ENCODE assay signal across 16 cellular contexts in genomic region chrX:132120913-132121312, GRCh38. TPM values are rescaled to one million over a fixed set of nuclear protein-coding genes. Genes with fewer than 3 reads are reported as not detected.
A peak's percentile ranks its signal among the peaks of the same experiment; 100 is the strongest.
DNase-seq lines count a peak whose midpoint lies in the region; ATAC-seq, FAIRE-seq and TF ChIP-seq lines count a peak whose summit lies in the region.
"Had no signal": no experiment of that assay in that cellular context is flagged by ENCODE, and none has a peak within 500 bp of the region (broad histone marks: within the 10 kb centered on the region; RNA-seq: fewer than 3 reads in every experiment).

No MANE protein-coding gene starts in this region.

- H2BK12ac ChIP-seq in trophoblast cell (ENCODE audit: low read length): peak overlapping the region; percentile 65

- peak overlapping the region; percentile 52 for H2BK120ac ChIP-seq in trophoblast cell (ENCODE audit: insufficient read depth, low read length, poor library complexity)

- no peak overlapping the region for H3K23ac ChIP-seq in trophoblast cell (ENCODE audit: low read length)

- H3K4me1 ChIP-seq in breast epithelium (no peaks in the 10 kb centered on the region), trophoblast cell (ENCODE audit: control insufficient read depth in 1 of 2, insufficient read depth in 2 of 2, low read length in 2 of 2) (peaks cover 7 to 17% of the 10 kb centered on the region in 2 experiments), body of pancreas (no peaks in the 10 kb centered on the region)
- H3K4me1 ChIP-seq: BLaER1 treated with 17β-estradiol and CSF1 and Interleukin-3, amounts not matched to agents 10 nM and 100 nM had no signal

- H3K27me3 Mint-ChIP-seq in MCF 10A (ENCODE audit: insufficient read depth, unreplicated experiment): peaks cover 80% of the 10 kb centered on the region
- H3K27me3 Mint-ChIP-seq: CD4-positive, alpha-beta T cell had no signal

- TF ChIP-seq CTCF in breast epithelium (IDR thresholded peaks at IDR 0.05) (no peak), MCF 10A (IDR thresholded peaks at IDR 0.05; ENCODE audit: unreplicated experiment) (no peak), bronchial epithelial cell (IDR thresholded peaks at IDR 0.05; ENCODE audit: insufficient read depth, low read length, severe bottlenecking) (no peak), body of pancreas (IDR thresholded peaks at IDR 0.05) (no peak)

- H3K27ac Mint-ChIP-seq in MCF 10A (ENCODE audit: low read depth, unreplicated experiment): no peak overlapping the region
- H3K27ac Mint-ChIP-seq: CD4-positive, alpha-beta T cell had no signal

- peaks cover 6% of the 10 kb centered on the region for H3K79me1 ChIP-seq in trophoblast cell (ENCODE audit: low read length)

- H3K4ac ChIP-seq in trophoblast cell (ENCODE audit: low read depth, low read length): no peak overlapping the region

- H2AFZ ChIP-seq in trophoblast cell (ENCODE audit: insufficient read depth, low read length, poor library complexity): no peak overlapping the region

- H2AK5ac ChIP-seq in trophoblast cell (ENCODE audit: low read length): peak overlapping the region; percentile 82

- intact Hi-C loops in breast epithelium (cut with DNase I; ENCODE audit: low total_unique reads) (no loop called here), MCF 10A (cut with micrococcal nuclease) (no loop called here), body of pancreas (cut with DNase I) (no loop called here)

- no peak overlapping the region for H3K18ac ChIP-seq in trophoblast cell (ENCODE audit: low read length)

- no peak for ATAC-seq in body of pancreas

- H4K12ac ChIP-seq in trophoblast cell (ENCODE audit: low read depth, low read length): no peak overlapping the region

- H4K8ac ChIP-seq in trophoblast cell (ENCODE audit: low read depth, low read length): no peak overlapping the region

- no peaks in the 10 kb centered on the region for H3K4me1 Mint-ChIP-seq in MCF 10A (ENCODE audit: insufficient read depth, unreplicated experiment)

- no peak for TF ChIP-seq POLR2A in breast epithelium (IDR thresholded peaks at IDR 0.05)
- no peak for TF ChIP-seq POLR2A in body of pancreas (IDR thresholded peaks at IDR 0.05)

- peak overlapping the region; percentile 90 for H4K91ac ChIP-seq in trophoblast cell (ENCODE audit: low read depth, low read length)

- H3K4me3 Mint-ChIP-seq in MCF 10A (ENCODE audit: unreplicated experiment): no peak overlapping the region
- H3K4me3 Mint-ChIP-seq: CD4-positive, alpha-beta T cell; H9 had no signal

- H3K9me3 ChIP-seq in breast epithelium (peaks cover 0 to 4% of the 10 kb centered on the region in 2 donors), trophoblast cell (ENCODE audit: insufficient read depth, low read depth, low read length) (no peaks in the 10 kb centered on the region), body of pancreas (no peaks in the 10 kb centered on the region)

- DNase-seq in breast epithelium (ENCODE audit: low spot score in 2 of 2): no peak
- no peak for DNase-seq in MCF 10A (ENCODE audit: unreplicated experiment)
- no peak for DNase-seq in bronchial epithelial cell (ENCODE audit: low read depth)
- DNase-seq in trophoblast cell: no peak
- DNase-seq in body of pancreas: no peak
- no peak for DNase-seq in NCI-H1930 (lab: John Stamatoyannopoulos, UW)
- DNase-seq in T-helper 9 cell: no peak
- DNase-seq: Calu3; CD4-positive, alpha-beta T cell; DMS 273 treated with DMSO at 0.1 percent for 48 hours; GOT3; H9 had no signal

- no peaks in the 10 kb centered on the region for H3K36me3 Mint-ChIP-seq in MCF 10A (ENCODE audit: insufficient read depth, unreplicated experiment)

- H3K9ac ChIP-seq in trophoblast cell (ENCODE audit: low read length): no peak overlapping the region
- H3K9ac ChIP-seq: BLaER1 treated with 17β-estradiol and CSF1 and Interleukin-3, amounts not matched to agents 10 nM and 100 nM had no signal

- POLR2A ChIA-PET in MCF 10A (lab: Yijun Ruan, JAX): no interaction called here

- CTCF ChIA-PET in MCF 10A (lab: Yijun Ruan, JAX): no interaction called here

- WGBS in trophoblast cell (ENCODE audit: extremely low coverage, insufficient coverage, insufficient read length): no CpG with 5 or more reads among the region's 4 CpGs
- WGBS in body of pancreas, 2 donors: 63 to 78% methylated on average over 4 of the region's 4 CpGs

- H3K9me3 Mint-ChIP-seq in MCF 10A (ENCODE audit: unreplicated experiment): no peaks in the 10 kb centered on the region
- H3K9me3 Mint-ChIP-seq: CD4-positive, alpha-beta T cell; H9 had no signal

- H3K27me3 ChIP-seq in breast epithelium (peaks cover 0 to 31% of the 10 kb centered on the region in 2 donors), bronchial epithelial cell (ENCODE audit: control insufficient read depth, insufficient read depth, low read length) (no peaks in the 10 kb centered on the region), trophoblast cell (ENCODE audit: insufficient read depth, low read length) (no peaks in the 10 kb centered on the region), body of pancreas (no peaks in the 10 kb centered on the region)

- no peak overlapping the region for H3K14ac ChIP-seq in trophoblast cell (ENCODE audit: low read length)

- no peak overlapping the region for H3K4me3 ChIP-seq in breast epithelium
- no peak overlapping the region for H3K4me3 ChIP-seq in bronchial epithelial cell (ENCODE audit: low read depth, low read length)
- no peak overlapping the region for H3K4me3 ChIP-seq in trophoblast cell (ENCODE audit: low read depth, low read length)
- no peak overlapping the region for H3K4me3 ChIP-seq in body of pancreas
- H3K4me3 ChIP-seq: BLaER1 treated with 17β-estradiol and CSF1 and Interleukin-3, amounts not matched to agents 10 nM and 100 nM had no signal

- FAIRE-seq in bronchial epithelial cell (lab: Jason Lieb, UNC): peak; percentile 68

- H3K36me3 ChIP-seq in breast epithelium (no peaks in the 10 kb centered on the region), bronchial epithelial cell (ENCODE audit: control insufficient read depth, insufficient read depth, low read length) (no peaks in the 10 kb centered on the region), trophoblast cell (ENCODE audit: control insufficient read depth in 1 of 2, insufficient read depth in 2 of 2, low read length in 2 of 2) (no peaks in the 10 kb centered on the region), body of pancreas (replicated peaks in 1 of 2; ENCODE audit: insufficient read depth in 1 of 2, low read depth in 2 of 2) (no peaks in the 10 kb centered on the region)
- H3K36me3 ChIP-seq: BLaER1 treated with 17β-estradiol and CSF1 and Interleukin-3, amounts not matched to agents 10 nM and 100 nM had no signal

- H3K27ac ChIP-seq in breast epithelium (peak overlapping the region; percentile 3 to 80), trophoblast cell (ENCODE audit: low read depth, low read length) (peak overlapping the region; percentile 86), body of pancreas (no peak overlapping the region)
- H3K27ac ChIP-seq: 22Rv1; BLaER1 treated with 17β-estradiol and CSF1 and Interleukin-3, amounts not matched to agents 10 nM and 100 nM had no signal

- H2BK5ac ChIP-seq in trophoblast cell (ENCODE audit: low read depth, low read length, poor library complexity): no peak overlapping the region

- H3K79me2 ChIP-seq in trophoblast cell (ENCODE audit: control insufficient read depth, insufficient read depth, low read length, poor library complexity): no peaks in the 10 kb centered on the region

- no TSS peak for BruUV-seq in MCF 10A (replicated peaks; lab: Mats Ljungman, UMichigan)

- H3K4me2 ChIP-seq in trophoblast cell (ENCODE audit: low read length): no peak overlapping the region
- H3K4me2 ChIP-seq: BLaER1 treated with 17β-estradiol and CSF1 and Interleukin-3, amounts not matched to agents 10 nM and 100 nM had no signal

RNA-seq across cellular contexts. Expression of gene FRMD7, which starts 6.9 kb away (rescaled TPM):
- total RNA-seq in breast epithelium (not detected), MCF 10A (2022) (not detected in 2 replicates), bronchial epithelial cell (not detected in 2 replicates), body of pancreas (not detected)
- polyA plus RNA-seq in trophoblast cell (2013): 0.14 and 0.18 TPM in 2 replicates
- total RNA-seq: Calu3; CD4-positive, alpha-beta T cell; Daoy; H9; HT1080 had no signal

Comparison
In these comparisons a context has a peak if more than half of its experiments do, and no peak if none do; other contexts are left out.
1. H3K27ac ChIP-seq: peak in breast epithelium (2 of 2) and trophoblast cell (single experiment); none in body of pancreas (0 of 4).